In genomic region chr2:30424231-30424630, GRCh38 we compare ENCODE assay signal across 19 cellular contexts.
"Had no signal": no experiment of that assay in that cellular context is flagged by ENCODE, and none has a peak within 500 bp of the region (broad histone marks: within the 10 kb centered on the region; RNA-seq: fewer than 3 reads in every experiment).

No MANE protein-coding gene starts in this region.

- H3K9me3 Mint-ChIP-seq: nephron progenitor cell had no signal

- H3K27ac Mint-ChIP-seq: nephron progenitor cell had no signal

- H3K4me3 ChIP-seq: coronary artery, lung, pancreas, thyroid gland had no signal

- DNase-seq: activated CD8-positive, alpha-beta memory T cell treated with anti-CD3 and anti-CD28 coated beads for 24 hours; activated effector memory CD4-positive, alpha-beta T cell treated with anti-CD3 and anti-CD28 coated beads, Interleukin-2, amount 50 U/mL, for 16 hours; activated T-cell treated with anti-CD3 and anti-CD28 coated beads, Interleukin-2, amount 50 U/mL, for 1 hour; caudate nucleus; effector CD4-positive, alpha-beta T cell; foreskin melanocyte; head of caudate nucleus; left colon; nephron progenitor cell; pancreas; stimulated activated CD4-positive, alpha-beta T cell treated with anti-CD3 and anti-CD28 coated beads, Interleukin-4, amount 100 ng/mL, for 1 hour; stimulated activated CD8-positive, alpha-beta memory T cell treated with anti-CD3 and anti-CD28 coated beads, Interleukin-4, amount 100 ng/mL, for 48 hours; SW 1271; T1000; thyroid gland had no signal

- H3K4me1 ChIP-seq: pancreas had no signal

- H3K9me3 ChIP-seq: pancreas, thyroid gland had no signal

- H3K36me3 ChIP-seq: pancreas, thyroid gland had no signal

- ATAC-seq: left colon, pancreas had no signal

- H3K4me3 Mint-ChIP-seq: nephron progenitor cell had no signal

- H3K27ac ChIP-seq: pancreas, thyroid gland, VCaP had no signal

- FAIRE-seq: endothelial cell of umbilical vein, pancreas had no signal

- H3K27me3 ChIP-seq: pancreas, thyroid gland had no signal
